ENCODE assay signal across 19 cellular contexts in genomic region chr21:42112857-42113256, GRCh38. TPM values are rescaled to one million over a fixed set of nuclear protein-coding genes. Genes with fewer than 3 reads are reported as not detected.
DNase-seq lines count a peak whose midpoint lies in the region; ATAC-seq and TF ChIP-seq lines count a peak whose summit lies in the region.
"Had no signal": no experiment of that assay in that cellular context is flagged by ENCODE, and none has a peak within 500 bp of the region (broad histone marks: within the 10 kb centered on the region; RNA-seq: fewer than 3 reads in every experiment).

No MANE protein-coding gene starts in this region.

- no peak overlapping the region for H3K27ac ChIP-seq in neural progenitor cell
- H3K27ac ChIP-seq: C4-2B, KMS-11, psoas muscle, thoracic aorta had no signal

- no peak overlapping the region for H3K4me3 ChIP-seq in neural progenitor cell
- H3K4me3 ChIP-seq: heart right ventricle, psoas muscle, thoracic aorta had no signal

- no peak overlapping the region for H3K27ac Mint-ChIP-seq in HFFc6
- H3K27ac Mint-ChIP-seq in neural progenitor cell, result peak overlapping the region; percentile 24
- H3K27ac Mint-ChIP-seq: activated CD4-positive, alpha-beta memory T cell treated with anti-CD3 and anti-CD28 coated beads for 36 hours; activated T-helper 2 cell treated with anti-CD3 and anti-CD28 coated beads, Interferon-gamma antibody, Interleukin-2, Interleukin-4, amounts not matched to agents 10 μg/mL and 5 μg/mL and 100 μg/mL, durations not matched to agents 14 hours and 24 hours and 36 hours had no signal

- peaks cover 20% of the 10 kb centered on the region for H3K4me1 Mint-ChIP-seq in HFFc6 (ENCODE audit: low read depth)
- peaks cover 9% of the 10 kb centered on the region for H3K4me1 Mint-ChIP-seq in neural progenitor cell

- H3K9me3 Mint-ChIP-seq in HFFc6 (no peaks in the 10 kb centered on the region), neural progenitor cell (no peaks in the 10 kb centered on the region)
- H3K9me3 Mint-ChIP-seq: activated CD4-positive, alpha-beta memory T cell treated with anti-CD3 and anti-CD28 coated beads for 36 hours; activated T-helper 2 cell treated with anti-CD3 and anti-CD28 coated beads, Interferon-gamma antibody, Interleukin-2, Interleukin-4, amounts not matched to agents 10 μg/mL and 5 μg/mL and 100 μg/mL, durations not matched to agents 14 hours and 24 hours and 36 hours had no signal

- H3K9ac ChIP-seq in neural progenitor cell, result no peak overlapping the region
- H3K9ac ChIP-seq: KMS-11 had no signal

- H3K27me3 Mint-ChIP-seq in HFFc6 (ENCODE audit: insufficient read depth), result peaks cover 13% of the 10 kb centered on the region
- H3K27me3 Mint-ChIP-seq in neural progenitor cell (ENCODE audit: insufficient read depth, low read depth), result peaks cover 2% of the 10 kb centered on the region

- no peaks in the 10 kb centered on the region for H3K79me2 ChIP-seq in neural progenitor cell (ENCODE audit: low read depth)

- ATAC-seq in HG03039 (IDR thresholded peaks at IDR 0.05; ENCODE audit: unreplicated experiment) (no peak), HG03095 (IDR thresholded peaks at IDR 0.05; ENCODE audit: unreplicated experiment) (no peak)
- ATAC-seq: heart right ventricle, left cardiac atrium, psoas muscle had no signal

- H3K36me3 ChIP-seq in neural progenitor cell, result no peaks in the 10 kb centered on the region
- H3K36me3 ChIP-seq: breast epithelium, heart right ventricle, thoracic aorta had no signal

- H2AFZ ChIP-seq in neural progenitor cell (replicated peaks), result no peak overlapping the region

- peaks cover 4% of the 10 kb centered on the region for H3K27me3 ChIP-seq in neural progenitor cell
- H3K27me3 ChIP-seq: breast epithelium had no signal

- TF ChIP-seq CTCF in HFFc6 (IDR thresholded peaks at IDR 0.05) (no peak), neural progenitor cell (IDR thresholded peaks at IDR 0.05) (no peak)

- no peaks in the 10 kb centered on the region for H3K9me3 ChIP-seq in neural progenitor cell (ENCODE audit: low read depth)
- H3K9me3 ChIP-seq: breast epithelium, heart right ventricle, psoas muscle, thoracic aorta had no signal

- DNase-seq in HFFc6, result peak; percentile 26
- DNase-seq in RKO (ENCODE audit: low spot score), result peak; percentile 21
- DNase-seq in dedifferentiated amniotic fluid mesenchymal stem cell (ENCODE audit: extremely low spot score), result peak; percentile 62
- DNase-seq in neural progenitor cell (ENCODE audit: low spot score), result no peak
- DNase-seq in NCI-H2227 treated with DMSO at 0.1 percent for 48 hours (lab: John Stamatoyannopoulos, UW), result no peak
- no peak for DNase-seq in glomerular visceral epithelial cell (ENCODE audit: extremely low spot score)
- DNase-seq: activated CD4-positive, alpha-beta memory T cell treated with anti-CD3 and anti-CD28 coated beads for 36 hours; heart right ventricle; left cardiac atrium; NCI-H2029 treated with DMSO at 0.1 percent for 48 hours; SHP77 treated with DMSO at 0.1 percent for 48 hours had no signal

- H3F3A ChIP-seq in neural progenitor cell (ENCODE audit: low read depth), result no peaks in the 10 kb centered on the region

- H3K36me3 Mint-ChIP-seq in HFFc6 (ENCODE audit: low read depth), result no peaks in the 10 kb centered on the region
- no peaks in the 10 kb centered on the region for H3K36me3 Mint-ChIP-seq in neural progenitor cell
- H3K36me3 Mint-ChIP-seq: activated CD4-positive, alpha-beta memory T cell treated with anti-CD3 and anti-CD28 coated beads for 36 hours had no signal

- H3K4me1 ChIP-seq in neural progenitor cell, result no peaks in the 10 kb centered on the region
- H3K4me1 ChIP-seq: psoas muscle had no signal

- H4K20me1 ChIP-seq in neural progenitor cell (ENCODE audit: low read depth), result no peaks in the 10 kb centered on the region

- H3K4me3 Mint-ChIP-seq in HFFc6, result no peak overlapping the region
- H3K4me3 Mint-ChIP-seq in neural progenitor cell, result no peak overlapping the region
- H3K4me3 Mint-ChIP-seq: activated CD4-positive, alpha-beta memory T cell treated with anti-CD3 and anti-CD28 coated beads for 36 hours had no signal

- no peak overlapping the region for H3K4me2 ChIP-seq in neural progenitor cell
- H3K4me2 ChIP-seq: KMS-11 had no signal

RNA-seq across cellular contexts. Expression of gene UMODL1, which starts 41.7 kb away (rescaled TPM):
- total RNA-seq in HFFc6 (2021; fragmentation: NEBNext Ultra II Directional; extraction: Animal tissue kit (Norgen Biotek cat#: 25700)), result not detected
- 0.09 TPM in 1 of 2 replicates, not detected in the other for total RNA-seq in neural progenitor cell (ENCODE audit: low replicate concordance)
- total RNA-seq: activated CD4-positive, alpha-beta memory T cell treated with anti-CD3 and anti-CD28 coated beads for 36 hours; activated T-helper 2 cell treated with anti-CD3 and anti-CD28 coated beads, Interferon-gamma antibody, Interleukin-2, Interleukin-4, amounts not matched to agents 10 μg/mL and 5 μg/mL and 100 μg/mL, durations not matched to agents 14 hours and 24 hours and 36 hours; breast epithelium; left cardiac atrium; psoas muscle had no signal

Comparison
In these comparisons a context has a peak if more than half of its experiments do, and no peak if none do; other contexts are left out.
1. DNase-seq: peak in HFFc6 (single experiment), RKO (single experiment) and dedifferentiated amniotic fluid mesenchymal stem cell (single experiment); none in neural progenitor cell (single experiment), NCI-H2227 treated with DMSO at 0.1 percent for 48 hours (single experiment) and glomerular visceral epithelial cell (single experiment).